1 cellular context compared by ENCODE assay signal in the genomic region with DNA sequence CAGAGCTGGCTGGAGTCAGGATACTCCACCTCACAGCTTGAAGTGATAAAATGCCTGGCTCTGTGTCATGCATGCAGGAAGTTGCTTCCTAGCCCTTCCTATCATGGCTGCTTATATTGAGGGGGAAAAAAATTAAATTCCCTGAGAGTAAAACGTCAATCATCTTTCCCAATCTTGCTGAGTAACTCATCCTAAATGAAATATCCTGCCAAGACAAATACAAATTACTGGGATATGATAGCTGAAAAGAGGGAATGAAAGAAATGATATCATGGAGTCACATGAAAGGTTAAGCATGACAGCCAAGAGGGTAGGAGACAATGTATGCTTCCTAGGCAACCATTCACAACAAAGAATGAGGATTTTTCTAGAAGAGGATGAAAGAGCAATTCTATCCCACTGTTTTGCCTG.
TF ChIP-seq lines count a peak whose summit lies in the region.

No MANE protein-coding gene starts in this region.

TF ChIP-seq in H1, 55 proteins besides CTCF, POLR2A, EP300 and RAD21:
- no peak for TF ChIP-seq MAFK (IDR thresholded peaks at IDR 0.05; ENCODE audit: low read depth, low read length)
- TF ChIP-seq ASH2L (IDR thresholded peaks at IDR 0.05; ENCODE audit: low read length): no peak
- TF ChIP-seq SP1 (IDR thresholded peaks at IDR 0.05; ENCODE audit: low read depth, low read length): no peak
- no peak for TF ChIP-seq CBX5 (IDR thresholded peaks at IDR 0.05; ENCODE audit: low read depth, low read length)
- TF ChIP-seq POU5F1 (IDR thresholded peaks at IDR 0.05; ENCODE audit: low read depth, low read length): no peak
- TF ChIP-seq RNF2 (IDR thresholded peaks at IDR 0.05; ENCODE audit: borderline replicate concordance, low read depth, low read length, missing control alignments, poor library complexity, severe bottlenecking): no peak
- no peak for TF ChIP-seq SUZ12 (IDR thresholded peaks at IDR 0.05; ENCODE audit: low read length)
- TF ChIP-seq SP4 (IDR thresholded peaks at IDR 0.05; ENCODE audit: low read length): no peak
- TF ChIP-seq KDM4A (IDR thresholded peaks at IDR 0.05; ENCODE audit: low read depth, low read length, severe bottlenecking): no peak
- TF ChIP-seq CHD1 (IDR thresholded peaks at IDR 0.05; ENCODE audit: low read depth, low read length): no peak
